31 cellular contexts compared by ENCODE assay signal in the genomic region with DNA sequence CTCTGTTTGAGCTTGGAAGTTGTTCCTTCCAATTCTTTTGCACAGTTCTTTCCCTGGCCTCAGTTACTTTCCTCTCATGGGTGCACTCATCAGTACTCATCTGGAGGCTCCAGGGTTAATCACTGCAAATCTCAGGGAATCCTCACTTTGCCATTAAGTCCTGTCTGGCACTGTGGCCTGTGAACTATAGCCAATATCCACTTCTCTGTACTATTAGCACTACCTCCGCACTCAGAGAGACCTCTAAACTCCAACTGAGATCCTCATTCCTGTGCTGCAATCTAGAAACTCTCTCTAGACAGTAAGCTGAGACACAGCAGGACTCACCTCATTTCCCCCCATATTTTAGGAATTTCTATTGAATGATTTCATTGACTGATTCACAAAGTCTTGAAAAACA.
"Had no signal": no experiment of that assay in that cellular context is flagged by ENCODE, and none has a peak within 500 bp of the region (broad histone marks: within the 10 kb centered on the region; RNA-seq: fewer than 3 reads in every experiment).

No MANE protein-coding gene starts in this region.

- H3K27me3 Mint-ChIP-seq: activated CD4-positive, alpha-beta memory T cell treated with anti-CD3 and anti-CD28 coated beads for 36 hours; activated CD4-positive, alpha-beta T cell treated with anti-CD3 and anti-CD28 coated beads for 36 hours; activated CD4-positive, alpha-beta T cell treated with anti-CD3 and anti-CD28 coated beads, Interleukin-2, amount 10 ng/mL, durations not matched to agents 24 days and 14 days; activated CD8-positive, alpha-beta memory T cell treated with anti-CD3 and anti-CD28 coated beads, Interleukin-2, amount 10 ng/mL, durations not matched to agents 7 days and 5 days; activated naive CD8-positive, alpha-beta T cell treated with anti-CD3 and anti-CD28 coated beads, Interleukin-2, amount 10 ng/mL, durations not matched to agents 7 days and 5 days; effector memory CD8-positive, alpha-beta T cell had no signal

- H3K4me3 ChIP-seq: esophagus muscularis mucosa had no signal

- ATAC-seq: activated CD4-positive, alpha-beta T cell treated with anti-CD3 and anti-CD28 coated beads for 36 hours; activated CD8-positive, alpha-beta memory T cell treated with anti-CD3 and anti-CD28 coated beads, Interleukin-2, amount 10 ng/mL, durations not matched to agents 7 days and 5 days; activated CD8-positive, alpha-beta T cell treated with anti-CD3 and anti-CD28 coated beads, Interleukin-2, amount 10 ng/mL, durations not matched to agents 7 days and 5 days; activated naive CD4-positive, alpha-beta T cell treated with anti-CD3 and anti-CD28 coated beads, Interleukin-2, amount 50 U/mL, for 72 hours; effector memory CD8-positive, alpha-beta T cell had no signal

- H3K4me1 Mint-ChIP-seq: activated CD4-positive, alpha-beta T cell treated with anti-CD3 and anti-CD28 coated beads for 36 hours; activated CD4-positive, alpha-beta T cell treated with anti-CD3 and anti-CD28 coated beads, Interleukin-2, amount 10 ng/mL, durations not matched to agents 24 days and 14 days; activated CD8-positive, alpha-beta memory T cell treated with anti-CD3 and anti-CD28 coated beads, Interleukin-2, amount 10 ng/mL, durations not matched to agents 7 days and 5 days; activated naive CD8-positive, alpha-beta T cell treated with anti-CD3 and anti-CD28 coated beads, Interleukin-2, amount 10 ng/mL, durations not matched to agents 7 days and 5 days had no signal

- H3K36me3 Mint-ChIP-seq: activated CD4-positive, alpha-beta memory T cell treated with anti-CD3 and anti-CD28 coated beads for 36 hours; activated CD8-positive, alpha-beta memory T cell treated with anti-CD3 and anti-CD28 coated beads, Interleukin-2, amount 10 ng/mL, durations not matched to agents 7 days and 5 days; activated naive CD4-positive, alpha-beta T cell treated with anti-CD3 and anti-CD28 coated beads, Interleukin-2, amount 50 U/mL, for 72 hours; activated naive CD8-positive, alpha-beta T cell treated with anti-CD3 and anti-CD28 coated beads, Interleukin-2, amount 10 ng/mL, durations not matched to agents 7 days and 5 days had no signal

- H3K27ac ChIP-seq: brain microvascular endothelial cell, esophagus muscularis mucosa had no signal

- DNase-seq: activated CD4-positive, alpha-beta memory T cell treated with anti-CD3 and anti-CD28 coated beads for 36 hours; activated CD4-positive, alpha-beta T cell treated with anti-CD3 and anti-CD28 coated beads for 36 hours; activated CD4-positive, alpha-beta T cell treated with anti-CD3 and anti-CD28 coated beads, Interleukin-2, amount 10 ng/mL, durations not matched to agents 24 days and 14 days; activated CD4-positive, CD25-positive, alpha-beta regulatory T cell; activated CD4-positive, CD25-positive, alpha-beta regulatory T cell treated with anti-CD3 and anti-CD28 coated beads, Interleukin-2, amount 50 U/mL, for 72 hours; activated CD8-positive, alpha-beta memory T cell treated with anti-CD3 and anti-CD28 coated beads, Interleukin-2, amount 10 ng/mL, durations not matched to agents 7 days and 5 days; activated CD8-positive, alpha-beta memory T cell treated with anti-CD3 and anti-CD28 coated beads, Interleukin-2, amount 50 U/mL, for 4 hours; activated CD8-positive, alpha-beta T cell treated with anti-CD3 and anti-CD28 coated beads, Interleukin-2, amount 10 ng/mL, durations not matched to agents 7 days and 5 days; activated effector memory CD4-positive, alpha-beta T cell treated with anti-CD3 and anti-CD28 coated beads, Interleukin-2, amount 50 U/mL, for 16 hours; activated naive CD4-positive, alpha-beta T cell treated with anti-CD3 and anti-CD28 coated beads for 36 hours; activated naive CD8-positive, alpha-beta T cell treated with anti-CD3 and anti-CD28 coated beads, Interleukin-2, amount 10 ng/mL, durations not matched to agents 7 days and 5 days; activated T-cell treated with anti-CD3 and anti-CD28 coated beads, Interleukin-2, amount 50 U/mL, for 1 hour; activated T-cell treated with anti-CD3 and anti-CD28 coated beads, Interleukin-2, amount 50 U/mL, for 48 hours; amniotic stem cell; anterior cingulate cortex; brain microvascular endothelial cell; cortex of kidney; dermis blood vessel endothelial cell; effector CD4-positive, alpha-beta T cell; effector memory CD8-positive, alpha-beta T cell; erythroblast; head of caudate nucleus; T-helper 2 cell had no signal

- H3K36me3 ChIP-seq: brain microvascular endothelial cell, esophagus muscularis mucosa had no signal

- H3K27ac Mint-ChIP-seq: activated CD4-positive, alpha-beta memory T cell treated with anti-CD3 and anti-CD28 coated beads for 36 hours; activated CD4-positive, alpha-beta T cell treated with anti-CD3 and anti-CD28 coated beads for 36 hours; activated CD4-positive, alpha-beta T cell treated with anti-CD3 and anti-CD28 coated beads, Interleukin-2, amount 10 ng/mL, durations not matched to agents 24 days and 14 days; activated CD8-positive, alpha-beta memory T cell treated with anti-CD3 and anti-CD28 coated beads, Interleukin-2, amount 10 ng/mL, durations not matched to agents 7 days and 5 days; activated CD8-positive, alpha-beta T cell treated with anti-CD3 and anti-CD28 coated beads, Interleukin-2, amount 10 ng/mL, durations not matched to agents 7 days and 5 days; activated naive CD4-positive, alpha-beta T cell treated with anti-CD3 and anti-CD28 coated beads for 36 hours; activated naive CD4-positive, alpha-beta T cell treated with anti-CD3 and anti-CD28 coated beads, Interleukin-2, amount 50 U/mL, for 72 hours; activated naive CD8-positive, alpha-beta T cell treated with anti-CD3 and anti-CD28 coated beads, Interleukin-2, amount 10 ng/mL, durations not matched to agents 7 days and 5 days; activated T-helper 1 cell treated with anti-CD3 and anti-CD28 coated beads, Interleukin-12 subunit alpha, Interleukin-12 subunit beta, Interleukin-2, Interleukin-4 antibody, amounts not matched to agents 30 ng/mL and 10 ng/mL and 1 ng/mL, durations not matched to agents 14 hours and 24 hours and 36 hours; activated T-helper 2 cell treated with anti-CD3 and anti-CD28 coated beads, Interferon-gamma antibody, Interleukin-2, Interleukin-4, amounts not matched to agents 10 μg/mL and 5 μg/mL and 100 μg/mL, durations not matched to agents 14 hours and 24 hours and 36 hours; effector memory CD8-positive, alpha-beta T cell had no signal

- H3K9me3 Mint-ChIP-seq: activated CD4-positive, alpha-beta T cell treated with anti-CD3 and anti-CD28 coated beads, Interleukin-2, amount 10 ng/mL, durations not matched to agents 24 days and 14 days; activated naive CD8-positive, alpha-beta T cell treated with anti-CD3 and anti-CD28 coated beads, Interleukin-2, amount 10 ng/mL, durations not matched to agents 7 days and 5 days; activated T-helper 1 cell treated with anti-CD3 and anti-CD28 coated beads, Interleukin-12 subunit alpha, Interleukin-12 subunit beta, Interleukin-2, Interleukin-4 antibody, amounts not matched to agents 30 ng/mL and 10 ng/mL and 1 ng/mL, durations not matched to agents 14 hours and 24 hours and 36 hours; activated T-helper 2 cell treated with anti-CD3 and anti-CD28 coated beads, Interferon-gamma antibody, Interleukin-2, Interleukin-4, amounts not matched to agents 10 μg/mL and 5 μg/mL and 100 μg/mL, durations not matched to agents 14 hours and 24 hours and 36 hours had no signal

- H3K9me3 ChIP-seq: esophagus muscularis mucosa had no signal

- FAIRE-seq: astrocyte, bronchial epithelial cell, colon, frontal cortex had no signal

- H3K4me1 ChIP-seq: esophagus muscularis mucosa had no signal

- H3K27me3 ChIP-seq: brain microvascular endothelial cell, esophagus muscularis mucosa had no signal

- H3K4me3 Mint-ChIP-seq: activated CD4-positive, alpha-beta memory T cell treated with anti-CD3 and anti-CD28 coated beads for 36 hours; activated CD4-positive, alpha-beta T cell treated with anti-CD3 and anti-CD28 coated beads for 36 hours; activated CD4-positive, alpha-beta T cell treated with anti-CD3 and anti-CD28 coated beads, Interleukin-2, amount 10 ng/mL, durations not matched to agents 24 days and 14 days; activated CD8-positive, alpha-beta memory T cell treated with anti-CD3 and anti-CD28 coated beads, Interleukin-2, amount 10 ng/mL, durations not matched to agents 7 days and 5 days; activated CD8-positive, alpha-beta T cell treated with anti-CD3 and anti-CD28 coated beads, Interleukin-2, amount 10 ng/mL, durations not matched to agents 7 days and 5 days; activated naive CD4-positive, alpha-beta T cell treated with anti-CD3 and anti-CD28 coated beads for 36 hours; activated naive CD8-positive, alpha-beta T cell treated with anti-CD3 and anti-CD28 coated beads, Interleukin-2, amount 10 ng/mL, durations not matched to agents 7 days and 5 days; activated T-helper 1 cell treated with anti-CD3 and anti-CD28 coated beads, Interleukin-12 subunit alpha, Interleukin-12 subunit beta, Interleukin-2, Interleukin-4 antibody, amounts not matched to agents 30 ng/mL and 10 ng/mL and 1 ng/mL, durations not matched to agents 14 hours and 24 hours and 36 hours; effector memory CD8-positive, alpha-beta T cell had no signal
